Comparison of ENCODE assay signal across 15 cellular contexts in genomic region chr6:45801471-45802289, GRCh38.
DNase-seq lines count a peak whose midpoint lies in the region; ATAC-seq, FAIRE-seq and TF ChIP-seq lines count a peak whose summit lies in the region.
"Had no signal": no experiment of that assay in that cellular context is flagged by ENCODE, and none has a peak within 500 bp of the region (broad histone marks: within the 10 kb centered on the region; RNA-seq: fewer than 3 reads in every experiment).

No MANE protein-coding gene starts in this region.

- POLR2A ChIA-PET in activated naive CD8-positive, alpha-beta T cell treated with anti-CD3 and anti-CD28 coated beads, Interleukin-2, amount 10 ng/mL, durations not matched to agents 7 days and 5 days (lab: Charles Lee), result no interaction called here
- POLR2A ChIA-PET in SK-N-SH (lab: Yijun Ruan, JAX), result no interaction called here

- H3K4me3 ChIP-seq in SK-N-SH (ENCODE audit: low read depth in 2 of 2, low read length in 1 of 2), result no peak overlapping the region
- H3K4me3 ChIP-seq: smooth muscle cell, tibial nerve had no signal

- CTCF ChIA-PET in SK-N-SH (lab: Yijun Ruan, JAX), result no interaction called here

- H2AFZ ChIP-seq in SK-N-SH (ENCODE audit: low read depth), result no peak overlapping the region

- WGBS in SK-N-SH (ENCODE audit: low lambda C conversion rate), result 5% methylated on average over 10 of the region's 10 CpGs

- no peak for TF ChIP-seq CTCF in D721Med (IDR thresholded peaks at IDR 0.05; ENCODE audit: insufficient read depth, missing control alignments)
- TF ChIP-seq CTCF in SK-N-SH (IDR thresholded peaks at IDR 0.05), result no peak

- no peaks in the 10 kb centered on the region for H3K9me2 ChIP-seq in SK-N-SH

- H3K27ac ChIP-seq in KOPT-K1 (ENCODE audit: low read depth, low read length, poor library complexity, severe bottlenecking) (peak overlapping the region; percentile 29), SK-N-SH (ENCODE audit: low read depth in 2 of 2, low read length in 1 of 2) (no peak overlapping the region)

- TF ChIP-seq RAD21 in SK-N-SH (IDR thresholded peaks at IDR 0.05; ENCODE audit: low read length), result no peak

- no peak overlapping the region for H3K9ac ChIP-seq in SK-N-SH

- no peaks in the 10 kb centered on the region for H3K36me3 Mint-ChIP-seq in activated naive CD8-positive, alpha-beta T cell treated with anti-CD3 and anti-CD28 coated beads, Interleukin-2, amount 10 ng/mL, durations not matched to agents 7 days and 5 days
- H3K36me3 Mint-ChIP-seq: naive thymus-derived CD8-positive, alpha-beta T cell had no signal

- no peaks in the 10 kb centered on the region for H3K27me3 Mint-ChIP-seq in activated naive CD8-positive, alpha-beta T cell treated with anti-CD3 and anti-CD28 coated beads, Interleukin-2, amount 10 ng/mL, durations not matched to agents 7 days and 5 days

- no peaks in the 10 kb centered on the region; the same call in 1 of the 2 replicates for H3K27me3 ChIP-seq in SK-N-SH (ENCODE audit: insufficient read depth)
- H3K27me3 ChIP-seq: tibial nerve had no signal

- no peak for FAIRE-seq in D721Med (lab: Jason Lieb, UNC)
- FAIRE-seq: islet of Langerhans, RCC 7860 had no signal

- H3K4me3 Mint-ChIP-seq in activated naive CD8-positive, alpha-beta T cell treated with anti-CD3 and anti-CD28 coated beads, Interleukin-2, amount 10 ng/mL, durations not matched to agents 7 days and 5 days, result peak overlapping the region; percentile 2
- H3K4me3 Mint-ChIP-seq: naive thymus-derived CD8-positive, alpha-beta T cell had no signal

- peaks cover 1% of the 10 kb centered on the region for H3K9me3 Mint-ChIP-seq in activated naive CD8-positive, alpha-beta T cell treated with anti-CD3 and anti-CD28 coated beads, Interleukin-2, amount 10 ng/mL, durations not matched to agents 7 days and 5 days
- H3K9me3 Mint-ChIP-seq: naive thymus-derived CD8-positive, alpha-beta T cell had no signal

- H3K36me3 ChIP-seq in KOPT-K1 (ENCODE audit: insufficient read depth, low read length) (no peaks in the 10 kb centered on the region), SK-N-SH (replicated peaks in 1 of 2; ENCODE audit: control insufficient read depth in 1 of 2, insufficient read depth in 2 of 2, low read length in 1 of 2) (no peaks in the 10 kb centered on the region)
- H3K36me3 ChIP-seq: tibial nerve had no signal

- H3K9me3 ChIP-seq in KOPT-K1 (ENCODE audit: insufficient read depth, low read length, poor library complexity, severe bottlenecking) (peaks cover 16% of the 10 kb centered on the region), SK-N-SH (no peaks in the 10 kb centered on the region)
- H3K9me3 ChIP-seq: tibial nerve had no signal

- H3F3A ChIP-seq in SK-N-SH (replicated peaks; ENCODE audit: insufficient read depth), result no peaks in the 10 kb centered on the region

- no peaks in the 10 kb centered on the region for H4K20me1 ChIP-seq in SK-N-SH (ENCODE audit: insufficient read depth)

- H3K79me2 ChIP-seq in SK-N-SH (ENCODE audit: insufficient read depth), result no peaks in the 10 kb centered on the region

- no peak for TF ChIP-seq EP300 in SK-N-SH (IDR thresholded peaks at IDR 0.05; ENCODE audit: borderline replicate concordance in 1 of 2, low read depth in 1 of 2, low read length in 1 of 2)

- peak; percentile 66 for DNase-seq in activated effector memory CD4-positive, alpha-beta T cell treated with anti-CD3 and anti-CD28 coated beads, Interleukin-2, amount 50 U/mL, for 16 hours
- DNase-seq in activated effector memory CD4-positive, alpha-beta T cell treated with Interleukin-2 at 50 U/mL for 16 hours, result no peak
- DNase-seq in activated naive CD8-positive, alpha-beta T cell treated with anti-CD3 and anti-CD28 coated beads, Interleukin-2, amount 10 ng/mL, durations not matched to agents 7 days and 5 days, result no peak
- peak; percentile 61 for DNase-seq in stimulated activated naive CD8-positive, alpha-beta T cell treated with anti-CD3 and anti-CD28 coated beads, Interleukin-15, Interleukin-2, amounts not matched to agents 100 U/mL and 50 U/mL, for 24 hours
- no peak for DNase-seq in NCI-H774 (lab: John Stamatoyannopoulos, UW)
- DNase-seq in D721Med (ENCODE audit: insufficient read length, low spot score), result no peak
- no peak for DNase-seq in SK-N-SH
- DNase-seq: cerebellar nuclear complex; naive thymus-derived CD8-positive, alpha-beta T cell; NCI-H2029 treated with DMSO at 0.1 percent for 48 hours had no signal

- H3K4me1 Mint-ChIP-seq in activated naive CD8-positive, alpha-beta T cell treated with anti-CD3 and anti-CD28 coated beads, Interleukin-2, amount 10 ng/mL, durations not matched to agents 7 days and 5 days, result peaks cover 15% of the 10 kb centered on the region

- no peak overlapping the region for H3K4me2 ChIP-seq in SK-N-SH
- H3K4me2 ChIP-seq: smooth muscle cell had no signal

- ATAC-seq in activated naive CD8-positive, alpha-beta T cell treated with anti-CD3 and anti-CD28 coated beads, Interleukin-2, amount 10 ng/mL, durations not matched to agents 7 days and 5 days (ENCODE audit: low read depth), result peak; percentile 63
- peak; percentile 95 for ATAC-seq in stimulated activated naive CD8-positive, alpha-beta T cell treated with anti-CD3 and anti-CD28 coated beads, Interleukin-15, Interleukin-2, amounts not matched to agents 100 U/mL and 50 U/mL, for 24 hours
- ATAC-seq: naive thymus-derived CD8-positive, alpha-beta T cell had no signal

- H3K27ac Mint-ChIP-seq in activated naive CD8-positive, alpha-beta T cell treated with anti-CD3 and anti-CD28 coated beads, Interleukin-2, amount 10 ng/mL, durations not matched to agents 7 days and 5 days, result peak overlapping the region; percentile 23

- H3K4me1 ChIP-seq in SK-N-SH (ENCODE audit: control insufficient read depth in 1 of 2, insufficient read depth in 2 of 2, low read depth in 1 of 2, low read length in 1 of 2), result no peaks in the 10 kb centered on the region

TF ChIP-seq in SK-N-SH, 30 proteins besides CTCF, POLR2A, EP300 and RAD21 (continues in another document):
- TF ChIP-seq NRF1 (IDR thresholded peaks at IDR 0.05; ENCODE audit: low read depth, low read length) (no peak), JUND (IDR thresholded peaks at IDR 0.05) (no peak), TEAD4 (IDR thresholded peaks at IDR 0.05; ENCODE audit: borderline replicate concordance, insufficient read depth) (no peak), RXRA (IDR thresholded peaks at IDR 0.05; ENCODE audit: borderline replicate concordance, low read depth) (no peak), FOSL2 (IDR thresholded peaks at IDR 0.05; ENCODE audit: borderline replicate concordance, low read depth) (no peak), TCF12 (IDR thresholded peaks at IDR 0.05) (no peak)
- TF ChIP-seq, protein P1, sequence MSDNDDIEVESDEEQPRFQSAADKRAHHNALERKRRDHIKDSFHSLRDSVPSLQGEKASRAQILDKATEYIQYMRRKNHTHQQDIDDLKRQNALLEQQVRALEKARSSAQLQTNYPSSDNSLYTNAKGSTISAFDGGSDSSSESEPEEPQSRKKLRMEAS (IDR thresholded peaks at IDR 0.05; ENCODE audit: low read depth), result no peak
- TF ChIP-seq, protein P2, sequence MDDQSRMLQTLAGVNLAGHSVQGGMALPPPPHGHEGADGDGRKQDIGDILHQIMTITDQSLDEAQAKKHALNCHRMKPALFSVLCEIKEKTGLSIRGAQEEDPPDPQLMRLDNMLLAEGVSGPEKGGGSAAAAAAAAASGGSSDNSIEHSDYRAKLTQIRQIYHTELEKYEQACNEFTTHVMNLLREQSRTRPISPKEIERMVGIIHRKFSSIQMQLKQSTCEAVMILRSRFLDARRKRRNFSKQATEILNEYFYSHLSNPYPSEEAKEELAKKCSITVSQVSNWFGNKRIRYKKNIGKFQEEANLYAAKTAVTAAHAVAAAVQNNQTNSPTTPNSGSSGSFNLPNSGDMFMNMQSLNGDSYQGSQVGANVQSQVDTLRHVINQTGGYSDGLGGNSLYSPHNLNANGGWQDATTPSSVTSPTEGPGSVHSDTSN (IDR thresholded peaks at IDR 0.05), result no peak
- TF ChIP-seq, protein P3, sequence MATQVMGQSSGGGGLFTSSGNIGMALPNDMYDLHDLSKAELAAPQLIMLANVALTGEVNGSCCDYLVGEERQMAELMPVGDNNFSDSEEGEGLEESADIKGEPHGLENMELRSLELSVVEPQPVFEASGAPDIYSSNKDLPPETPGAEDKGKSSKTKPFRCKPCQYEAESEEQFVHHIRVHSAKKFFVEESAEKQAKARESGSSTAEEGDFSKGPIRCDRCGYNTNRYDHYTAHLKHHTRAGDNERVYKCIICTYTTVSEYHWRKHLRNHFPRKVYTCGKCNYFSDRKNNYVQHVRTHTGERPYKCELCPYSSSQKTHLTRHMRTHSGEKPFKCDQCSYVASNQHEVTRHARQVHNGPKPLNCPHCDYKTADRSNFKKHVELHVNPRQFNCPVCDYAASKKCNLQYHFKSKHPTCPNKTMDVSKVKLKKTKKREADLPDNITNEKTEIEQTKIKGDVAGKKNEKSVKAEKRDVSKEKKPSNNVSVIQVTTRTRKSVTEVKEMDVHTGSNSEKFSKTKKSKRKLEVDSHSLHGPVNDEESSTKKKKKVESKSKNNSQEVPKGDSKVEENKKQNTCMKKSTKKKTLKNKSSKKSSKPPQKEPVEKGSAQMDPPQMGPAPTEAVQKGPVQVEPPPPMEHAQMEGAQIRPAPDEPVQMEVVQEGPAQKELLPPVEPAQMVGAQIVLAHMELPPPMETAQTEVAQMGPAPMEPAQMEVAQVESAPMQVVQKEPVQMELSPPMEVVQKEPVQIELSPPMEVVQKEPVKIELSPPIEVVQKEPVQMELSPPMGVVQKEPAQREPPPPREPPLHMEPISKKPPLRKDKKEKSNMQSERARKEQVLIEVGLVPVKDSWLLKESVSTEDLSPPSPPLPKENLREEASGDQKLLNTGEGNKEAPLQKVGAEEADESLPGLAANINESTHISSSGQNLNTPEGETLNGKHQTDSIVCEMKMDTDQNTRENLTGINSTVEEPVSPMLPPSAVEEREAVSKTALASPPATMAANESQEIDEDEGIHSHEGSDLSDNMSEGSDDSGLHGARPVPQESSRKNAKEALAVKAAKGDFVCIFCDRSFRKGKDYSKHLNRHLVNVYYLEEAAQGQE (IDR thresholded peaks at IDR 0.05; ENCODE audit: low read depth, low read length), result no peak
- TF ChIP-seq, protein P4, sequence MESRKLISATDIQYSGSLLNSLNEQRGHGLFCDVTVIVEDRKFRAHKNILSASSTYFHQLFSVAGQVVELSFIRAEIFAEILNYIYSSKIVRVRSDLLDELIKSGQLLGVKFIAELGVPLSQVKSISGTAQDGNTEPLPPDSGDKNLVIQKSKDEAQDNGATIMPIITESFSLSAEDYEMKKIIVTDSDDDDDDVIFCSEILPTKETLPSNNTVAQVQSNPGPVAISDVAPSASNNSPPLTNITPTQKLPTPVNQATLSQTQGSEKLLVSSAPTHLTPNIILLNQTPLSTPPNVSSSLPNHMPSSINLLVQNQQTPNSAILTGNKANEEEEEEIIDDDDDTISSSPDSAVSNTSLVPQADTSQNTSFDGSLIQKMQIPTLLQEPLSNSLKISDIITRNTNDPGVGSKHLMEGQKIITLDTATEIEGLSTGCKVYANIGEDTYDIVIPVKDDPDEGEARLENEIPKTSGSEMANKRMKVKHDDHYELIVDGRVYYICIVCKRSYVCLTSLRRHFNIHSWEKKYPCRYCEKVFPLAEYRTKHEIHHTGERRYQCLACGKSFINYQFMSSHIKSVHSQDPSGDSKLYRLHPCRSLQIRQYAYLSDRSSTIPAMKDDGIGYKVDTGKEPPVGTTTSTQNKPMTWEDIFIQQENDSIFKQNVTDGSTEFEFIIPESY (IDR thresholded peaks at IDR 0.05; ENCODE audit: borderline replicate concordance, low read depth), result no peak

Comparison
In these comparisons a context has a peak if more than half of its experiments do, and no peak if none do; other contexts are left out.
1. DNase-seq: peak in activated effector memory CD4-positive, alpha-beta T cell treated with anti-CD3 and anti-CD28 coated beads, Interleukin-2, amount 50 U/mL, for 16 hours (single experiment) and stimulated activated naive CD8-positive, alpha-beta T cell treated with anti-CD3 and anti-CD28 coated beads, Interleukin-15, Interleukin-2, amounts not matched to agents 100 U/mL and 50 U/mL, for 24 hours (single experiment); none in activated effector memory CD4-positive, alpha-beta T cell treated with Interleukin-2 at 50 U/mL for 16 hours (single experiment), activated naive CD8-positive, alpha-beta T cell treated with anti-CD3 and anti-CD28 coated beads, Interleukin-2, amount 10 ng/mL, durations not matched to agents 7 days and 5 days (single experiment), NCI-H774 (single experiment), D721Med (single experiment) and SK-N-SH (single experiment).